In genomic region chr7:28868700-28869099, GRCh38 we compare ENCODE assay signal across 29 cellular contexts.
"Had no signal": no experiment of that assay in that cellular context is flagged by ENCODE, and none has a peak within 500 bp of the region (broad histone marks: within the 10 kb centered on the region; RNA-seq: fewer than 3 reads in every experiment).

No MANE protein-coding gene starts in this region.

- H3K27ac ChIP-seq: colonic mucosa, coronary artery, dorsolateral prefrontal cortex, epithelial cell of prostate, esophagus muscularis mucosa, esophagus squamous epithelium, foreskin keratinocyte, gastrocnemius medialis, gastroesophageal sphincter, heart left ventricle, heart right ventricle, hepatocyte had no signal

- H3K36me3 ChIP-seq: colonic mucosa, esophagus muscularis mucosa, esophagus squamous epithelium, gastrocnemius medialis, gastroesophageal sphincter, heart left ventricle, heart right ventricle had no signal

- H3K4me3 ChIP-seq: colonic mucosa, coronary artery, dorsolateral prefrontal cortex, esophagus muscularis mucosa, esophagus squamous epithelium, gastrocnemius medialis, gastroesophageal sphincter, heart left ventricle, heart right ventricle, hepatocyte had no signal

- H3K4me1 ChIP-seq: colonic mucosa, esophagus muscularis mucosa, esophagus squamous epithelium, gastroesophageal sphincter had no signal

- ATAC-seq: effector memory CD8-positive, alpha-beta T cell; esophagus mucosa; foreskin keratinocyte; gastrocnemius medialis; gastroesophageal sphincter; heart left ventricle; heart right ventricle had no signal

- H3K27me3 ChIP-seq: colonic mucosa, esophagus muscularis mucosa, gastrocnemius medialis, gastroesophageal sphincter, hepatocyte had no signal

- FAIRE-seq: colon, endometrium, endothelial cell of umbilical vein, frontal cortex had no signal

- DNase-seq: colonic mucosa; cortex of kidney; dermis blood vessel endothelial cell; dorsolateral prefrontal cortex; effector CD4-positive, alpha-beta T cell; effector CD8-positive, alpha-beta T cell; effector memory CD4-positive, alpha-beta T cell; effector memory CD8-positive, alpha-beta T cell; endodermal cell; erythroblast; esophagus squamous epithelium; foreskin fibroblast; foreskin melanocyte; gastrocnemius medialis; glutamatergic neuron; head of caudate nucleus; heart left ventricle; heart right ventricle had no signal

- H3K9me3 ChIP-seq: colonic mucosa, esophagus muscularis mucosa, esophagus squamous epithelium, gastrocnemius medialis, gastroesophageal sphincter, heart left ventricle, heart right ventricle had no signal
